ENCODE assay signal across 8 cellular contexts in genomic region chr6:170612256-170612804, GRCh38. TPM values are rescaled to one million over a fixed set of nuclear protein-coding genes. Genes with fewer than 3 reads are reported as not detected.
A peak's percentile ranks its signal among the peaks of the same experiment; 100 is the strongest.
DNase-seq lines count a peak whose midpoint lies in the region; ATAC-seq and TF ChIP-seq lines count a peak whose summit lies in the region.
"Not testable (repeated sequence)": the region's sequence is repeated elsewhere in the genome, so short reads cannot be mapped to it uniquely, and the experiment has no call there.

No MANE protein-coding gene starts in this region.

- not testable (repeated sequence) for H3K9me3 ChIP-seq in CD4-positive, alpha-beta memory T cell (ENCODE audit: control insufficient read depth in 1 of 2, low read length in 2 of 2); Panc1 (ENCODE audit: control insufficient read depth, insufficient read depth, low read depth, low read length)

- not testable (repeated sequence) for H3K27ac ChIP-seq in CD4-positive, alpha-beta memory T cell (ENCODE audit: low read depth, low read length); GM23338 (ENCODE audit: low read depth); Panc1 (ENCODE audit: low read length)

- TSS peak; percentile 98 for BruUV-seq in Panc1 (replicated peaks; lab: Mats Ljungman, UMichigan)

- H3K4me3 ChIP-seq in CD4-positive, alpha-beta memory T cell (ENCODE audit: low read length in 2 of 2) = not testable (repeated sequence)
- peak overlapping the region; percentile 46; the same call in 1 of the 2 replicates for H3K4me3 ChIP-seq in GM23338
- 0 out of 4 replicates have a peak overlapping the region, but pooled peaks of 1 of the 2 experiments have one; percentile 11 for H3K4me3 ChIP-seq in Panc1 (ENCODE audit: low read depth in 2 of 2, low read length in 2 of 2)

- CTCF ChIA-PET in CD4-positive, alpha-beta memory T cell (lab: Charles Lee; ENCODE audit: partially characterized antibody); Panc1 (lab: Charles Lee): not testable (repeated sequence)

- peak overlapping the region in 7 of 8 donors; percentile 19 to 70 (median 65) for H3K4me3 Mint-ChIP-seq in CD4-positive, alpha-beta memory T cell
- peak overlapping the region; percentile 75 for H3K4me3 Mint-ChIP-seq in GM23338
- H3K4me3 Mint-ChIP-seq in activated naive CD8-positive, alpha-beta T cell = peak overlapping the region; percentile 69

- not testable (repeated sequence) for H3K79me2 ChIP-seq in GM23338 (replicated peaks; ENCODE audit: insufficient read depth)

- POLR2A ChIA-PET in CD4-positive, alpha-beta memory T cell (lab: Charles Lee; ENCODE audit: partially characterized antibody); Panc1 (lab: Charles Lee): not testable (repeated sequence)

- not testable (repeated sequence) for H3K27ac Mint-ChIP-seq in CD4-positive, alpha-beta memory T cell; GM23338; activated naive CD8-positive, alpha-beta T cell

- peak overlapping the region; percentile 95; the same call in 1 of the 2 replicates for H2AFZ ChIP-seq in GM23338

- H3K4me1 Mint-ChIP-seq in CD4-positive, alpha-beta memory T cell; GM23338; activated naive CD8-positive, alpha-beta T cell (ENCODE audit: low read depth): not testable (repeated sequence)

- ATAC-seq in GM19372 (IDR thresholded peaks at IDR 0.05; ENCODE audit: low read depth, unreplicated experiment) = peak; percentile 90
- ATAC-seq in GM23338 = peak; percentile 86
- peak; percentile 70 for ATAC-seq in HG03066 (IDR thresholded peaks at IDR 0.05; ENCODE audit: low read depth, unreplicated experiment)
- peak; percentile 75 for ATAC-seq in Panc1
- ATAC-seq in left cardiac atrium = peak; percentile 88 to 91
- peak; percentile 81 for ATAC-seq in omental fat pad (ENCODE audit: low FRiP score)

- intact Hi-C loops in CD4-positive, alpha-beta memory T cell (cut with micrococcal nuclease); Panc1 (cut with micrococcal nuclease; ENCODE audit: unreplicated experiment); left cardiac atrium (cut with DNase I): not testable (repeated sequence)

- H4K20me1 ChIP-seq in GM23338 (replicated peaks; ENCODE audit: insufficient read depth) = not testable (repeated sequence)

- in situ Hi-C loops in Panc1 (cut with HindIII; ENCODE audit: low pct_unique_long_range_greater_than_20kb, low sequenced_read_pairs) = not testable (repeated sequence)

- H3K36me3 Mint-ChIP-seq in CD4-positive, alpha-beta memory T cell; GM23338 (ENCODE audit: low read depth); activated naive CD8-positive, alpha-beta T cell: not testable (repeated sequence)

- DNase-seq in CD4-positive, alpha-beta memory T cell; GM23338 (ENCODE audit: low spot score); Panc1 (ENCODE audit: low read depth, low spot score); left cardiac atrium; omental fat pad (ENCODE audit: low spot score): not testable (repeated sequence)

- not testable (repeated sequence) for H3K4me1 ChIP-seq in CD4-positive, alpha-beta memory T cell (ENCODE audit: insufficient read depth, low read length); GM23338 (ENCODE audit: insufficient read depth); Panc1 (ENCODE audit: control insufficient read depth, insufficient read depth, low read length)

- H3K9me2 ChIP-seq in GM23338 (ENCODE audit: insufficient read depth) = not testable (repeated sequence)

- H3K36me3 ChIP-seq in CD4-positive, alpha-beta memory T cell (ENCODE audit: insufficient read depth, low read length); GM23338 (ENCODE audit: insufficient read depth); Panc1 (ENCODE audit: control insufficient read depth, insufficient read depth, low read length): not testable (repeated sequence)

- not testable (repeated sequence) for H3K27me3 ChIP-seq in CD4-positive, alpha-beta memory T cell (ENCODE audit: insufficient read depth, low read length); GM23338 (ENCODE audit: insufficient read depth); Panc1 (ENCODE audit: control insufficient read depth, insufficient read depth, low read length)

- H3K27me3 Mint-ChIP-seq in CD4-positive, alpha-beta memory T cell = peaks cover 26 to 29% of the 10 kb centered on the region in 2 donors
- not testable (repeated sequence) for H3K27me3 Mint-ChIP-seq in GM23338 (ENCODE audit: insufficient read depth, low read depth, poor library complexity)
- H3K27me3 Mint-ChIP-seq in activated naive CD8-positive, alpha-beta T cell = peaks cover 23% of the 10 kb centered on the region

- not testable (repeated sequence) for H3F3A ChIP-seq in GM23338 (replicated peaks; ENCODE audit: low read depth)

- H3K9me3 Mint-ChIP-seq in CD4-positive, alpha-beta memory T cell; GM23338; activated naive CD8-positive, alpha-beta T cell (ENCODE audit: low read depth): not testable (repeated sequence)

- TF ChIP-seq CTCF in GM23338 (conservative IDR thresholded peaks at IDR 0.05; ENCODE audit: low read depth in 2 of 2); Panc1 (IDR thresholded peaks at IDR 0.05); omental fat pad (IDR thresholded peaks at IDR 0.05): not testable (repeated sequence)

- peak overlapping the region; percentile 65; the same call in 1 of the 2 replicates for H3K4me2 ChIP-seq in GM23338

TF ChIP-seq in GM23338, 12 proteins besides CTCF, POLR2A, EP300 and RAD21:
- peak; percentile 48 for TF ChIP-seq EZH2 (IDR thresholded peaks at IDR 0.05; ENCODE audit: low read depth, unreplicated experiment)
TF ChIP-seq in GM23338: peak in this region for 1; not testable (repeated sequence) for 11.

RNA-seq across cellular contexts. Expression of gene PDCD2, which starts 27.9 kb away (rescaled TPM):
- 10 to 100 TPM; 75.2 to 78.2 TPM for total RNA-seq in CD4-positive, alpha-beta memory T cell
- 100 to 1,000 TPM; 127 to 132 TPM for polyA plus RNA-seq in CD4-positive, alpha-beta memory T cell
- total RNA-seq in GM23338 (2014; rRNA removed; shearing (Covaris generic)) = 181 and 183 TPM in 2 replicates
- polyA plus RNA-seq in GM23338 (2016; fragmentation: Nextera tagmentation; extraction: Ambion mirVana) = 136 and 145 TPM in 2 replicates
- total RNA-seq in Panc1 (2021; ENCODE audit: unreplicated experiment) (121 TPM), left cardiac atrium (10 to 100 TPM; 26.7 to 41.1 TPM), omental fat pad (10 to 100 TPM; 56.4 to 72.8 (median 60.5) TPM)
- polyA plus RNA-seq in Panc1 (2012; ENCODE audit: insufficient read length) = 88.0 TPM

RNA-seq across cellular contexts. Expression of gene TBP, which starts 58.2 kb away (rescaled TPM):
- total RNA-seq in CD4-positive, alpha-beta memory T cell = 10 to 100 TPM; 27.2 to 27.5 TPM
- 10 to 100 TPM; 13.5 to 22.4 TPM for polyA plus RNA-seq in CD4-positive, alpha-beta memory T cell
- 26.3 and 30.3 TPM in 2 replicates for total RNA-seq in GM23338 (2014; rRNA removed; shearing (Covaris generic))
- 36.5 and 38.0 TPM in 2 replicates for polyA plus RNA-seq in GM23338 (2016; fragmentation: Nextera tagmentation; extraction: Ambion mirVana)
- total RNA-seq in Panc1 (2021; ENCODE audit: unreplicated experiment) (26.4 TPM), left cardiac atrium (1 to 10 TPM; 8.8 to 9.7 TPM), omental fat pad (10 to 100 TPM; 11.4 to 20.1 (median 19.9) TPM)
- polyA plus RNA-seq in Panc1 (2012; ENCODE audit: insufficient read length) = 27.5 TPM

RNA-seq across cellular contexts. Expression of gene PSMB1, which starts 59.2 kb away (rescaled TPM):
- total RNA-seq in CD4-positive, alpha-beta memory T cell = 10 to 100 TPM; 94.2 to 98.6 TPM
- polyA plus RNA-seq in CD4-positive, alpha-beta memory T cell = 100 to 1,000 TPM; 445 to 705 TPM
- total RNA-seq in GM23338 (2014; rRNA removed; shearing (Covaris generic)) = 357 and 388 TPM in 2 replicates
- 509 and 576 TPM in 2 replicates for polyA plus RNA-seq in GM23338 (2016; fragmentation: Nextera tagmentation; extraction: Ambion mirVana)
- 305 TPM for total RNA-seq in Panc1 (2021; ENCODE audit: unreplicated experiment)
- 378 TPM for polyA plus RNA-seq in Panc1 (2012; ENCODE audit: insufficient read length)
- 100 to 1,000 TPM; 125 to 140 TPM for total RNA-seq in left cardiac atrium
- 100 to 1,000 TPM; 187 to 269 (median 218) TPM for total RNA-seq in omental fat pad
